In genomic region chr12:66269757-66270383, GRCh38 we compare ENCODE assay signal across 8 cellular contexts. TPM values are rescaled to one million over a fixed set of nuclear protein-coding genes. Genes with fewer than 3 reads are reported as not detected.
DNase-seq lines count a peak whose midpoint lies in the region; ATAC-seq and TF ChIP-seq lines count a peak whose summit lies in the region.

No MANE protein-coding gene starts in this region.

- H3K9me3 ChIP-seq in HEK293 (ENCODE audit: control insufficient read depth, insufficient read depth, low read depth, low read length) (no peaks in the 10 kb centered on the region), gastrocnemius medialis (no peaks in the 10 kb centered on the region)

- intact Hi-C loops in left cardiac atrium (cut with DNase I) = loop anchor here (10.0 kb wide), 2 partner anchors 135 to 425 kb away; no protein-coding TSS in a partner anchor
- intact Hi-C loops in gastrocnemius medialis (cut with DNase I; ENCODE audit: low total_unique reads) = loop anchor here (10.0 kb wide), 1 partner anchor 425 kb away; no protein-coding TSS in a partner anchor

- in situ Hi-C loops in gastrocnemius medialis (cut with MboI; ENCODE audit: low sequenced_read_pairs in 4 of 4) = loop anchor here in 2 of 4 donors (10.0 to 25.0 kb wide), 3 partner anchors 142 to 417 kb away; partner anchors contain the start of gene GRIP1 (in 1 of the 2)

- no peaks in the 10 kb centered on the region for H3K36me3 ChIP-seq in HEK293 (ENCODE audit: control insufficient read depth in 2 of 2, insufficient read depth in 1 of 2, low read length in 2 of 2)
- no peaks in the 10 kb centered on the region for H3K36me3 ChIP-seq in gastrocnemius medialis

- H3K27ac Mint-ChIP-seq in activated T-helper 17 cell treated with anti-CD3 and anti-CD28 coated beads, Interleukin-2, amount 50 U/mL, for 72 hours = no peak overlapping the region
- no peak overlapping the region for H3K27ac Mint-ChIP-seq in activated naive CD8-positive, alpha-beta T cell treated with anti-CD3 and anti-CD28 coated beads, Interleukin-2, amount 50 U/mL, for 24 hours

- H3K4me3 ChIP-seq in HEK293 (ENCODE audit: low read depth, low read length) (no peak overlapping the region), gastrocnemius medialis (no peak overlapping the region)

- H3K27me3 Mint-ChIP-seq in activated T-helper 17 cell treated with anti-CD3 and anti-CD28 coated beads, Interleukin-2, amount 50 U/mL, for 72 hours = no peaks in the 10 kb centered on the region
- H3K27me3 Mint-ChIP-seq in activated naive CD8-positive, alpha-beta T cell treated with anti-CD3 and anti-CD28 coated beads, Interleukin-2, amount 50 U/mL, for 24 hours = no peaks in the 10 kb centered on the region

- CTCF ChIA-PET in HEK293 (lab: Yijun Ruan, JAX) = interaction anchor here (0.5 to 2.9 kb wide), 20 partner anchors 9 to 778 kb away, joined by 3 to 20 read pairs (median 4); partner anchors contain the start of gene HELB

- no peaks in the 10 kb centered on the region for H3K36me3 Mint-ChIP-seq in activated T-helper 17 cell treated with anti-CD3 and anti-CD28 coated beads, Interleukin-2, amount 50 U/mL, for 72 hours (ENCODE audit: low read depth)
- no peaks in the 10 kb centered on the region for H3K36me3 Mint-ChIP-seq in activated naive CD8-positive, alpha-beta T cell treated with anti-CD3 and anti-CD28 coated beads, Interleukin-2, amount 50 U/mL, for 24 hours (ENCODE audit: low read depth)

- H3K4me1 Mint-ChIP-seq in activated T-helper 17 cell treated with anti-CD3 and anti-CD28 coated beads, Interleukin-2, amount 50 U/mL, for 72 hours = peaks cover 4% of the 10 kb centered on the region
- H3K4me1 Mint-ChIP-seq in activated naive CD8-positive, alpha-beta T cell treated with anti-CD3 and anti-CD28 coated beads, Interleukin-2, amount 50 U/mL, for 24 hours = no peaks in the 10 kb centered on the region

- H3K27me3 ChIP-seq in gastrocnemius medialis = no peaks in the 10 kb centered on the region

- peak; percentile 52 for ATAC-seq in activated T-helper 17 cell treated with anti-CD3 and anti-CD28 coated beads, Interleukin-2, amount 50 U/mL, for 72 hours (replicated peaks)
- ATAC-seq in left cardiac atrium (peak; percentile 53 to 60), gastrocnemius medialis (no peak)
- no peak for ATAC-seq in activated naive CD8-positive, alpha-beta T cell treated with anti-CD3 and anti-CD28 coated beads, Interleukin-2, amount 50 U/mL, for 24 hours

- DNase-seq in NCI-H1417 (lab: John Stamatoyannopoulos, UW) (peak in 2 of 3 experiments; percentile 12 to 53), NCI-H1417 treated with DMSO at 0.1 percent for 48 hours (lab: John Stamatoyannopoulos, UW) (no peak), NCI-H2227 treated with DMSO at 0.1 percent for 48 hours (lab: John Stamatoyannopoulos, UW) (peak; percentile 6), left cardiac atrium (no peak), gastrocnemius medialis (no peak)
- DNase-seq in activated naive CD8-positive, alpha-beta T cell treated with anti-CD3 and anti-CD28 coated beads, Interleukin-2, amount 50 U/mL, for 24 hours = no peak

- no peak overlapping the region for H3K4me3 Mint-ChIP-seq in activated T-helper 17 cell treated with anti-CD3 and anti-CD28 coated beads, Interleukin-2, amount 50 U/mL, for 72 hours
- no peak overlapping the region for H3K4me3 Mint-ChIP-seq in activated naive CD8-positive, alpha-beta T cell treated with anti-CD3 and anti-CD28 coated beads, Interleukin-2, amount 50 U/mL, for 24 hours

- TF ChIP-seq CTCF in HEK293 (tag by site-specific recombination; IDR thresholded peaks at IDR 0.05) = no peak
- peak; percentile 11 to 46 (median 23) for TF ChIP-seq CTCF in gastrocnemius medialis (IDR thresholded peaks at IDR 0.05 in 4 of 5, conservative IDR thresholded peaks at IDR 0.05 in 1 of 5)

- POLR2A ChIA-PET in HEK293 (lab: Yijun Ruan, JAX) = interaction anchor here (0.9 kb wide), 1 partner anchor 100 kb away, joined by 3 read pairs; the partner anchor contains the start of gene TMBIM4

- H3K27ac ChIP-seq in HEK293 (ENCODE audit: extremely low read depth, low read depth, low read length) = no peak overlapping the region
- H3K27ac ChIP-seq in gastrocnemius medialis = no peak overlapping the region

- TF ChIP-seq POLR2A in gastrocnemius medialis (IDR thresholded peaks at IDR 0.05) = no peak

- no peaks in the 10 kb centered on the region for H3K9me3 Mint-ChIP-seq in activated T-helper 17 cell treated with anti-CD3 and anti-CD28 coated beads, Interleukin-2, amount 50 U/mL, for 72 hours
- H3K9me3 Mint-ChIP-seq in activated naive CD8-positive, alpha-beta T cell treated with anti-CD3 and anti-CD28 coated beads, Interleukin-2, amount 50 U/mL, for 24 hours = no peaks in the 10 kb centered on the region

- no peaks in the 10 kb centered on the region for H3K4me1 ChIP-seq in HEK293 (ENCODE audit: control insufficient read depth, insufficient read depth, low read length)
- no peaks in the 10 kb centered on the region for H3K4me1 ChIP-seq in gastrocnemius medialis

TF ChIP-seq in HEK293, 187 proteins besides CTCF, POLR2A, EP300 and RAD21:
- no peak for TF ChIP-seq ZNF561 (tag by site-specific recombination; IDR thresholded peaks at IDR 0.05; ENCODE audit: borderline replicate concordance)
- no peak for TF ChIP-seq ZNF398 (tag by site-specific recombination; IDR thresholded peaks at IDR 0.05)
- peak; percentile 85 for TF ChIP-seq SCRT2 (tag by site-specific recombination; IDR thresholded peaks at IDR 0.05)
- no peak for TF ChIP-seq ZNF530 (tag by site-specific recombination; IDR thresholded peaks at IDR 0.05; ENCODE audit: low read depth)
- TF ChIP-seq PRDM6 (tag by site-specific recombination; IDR thresholded peaks at IDR 0.05) = peak; percentile 55
- TF ChIP-seq ZNF623 (tag by site-specific recombination; IDR thresholded peaks at IDR 0.05) = no peak
- TF ChIP-seq ZNF311 (tag by site-specific recombination; IDR thresholded peaks at IDR 0.05; ENCODE audit: borderline replicate concordance) = no peak
- no peak for TF ChIP-seq ZFP3 (tag by site-specific recombination; IDR thresholded peaks at IDR 0.05; ENCODE audit: low read depth)
- peak; percentile 66 for TF ChIP-seq ZBTB17 (tag by site-specific recombination; IDR thresholded peaks at IDR 0.05)
- TF ChIP-seq ZNF514 (tag by site-specific recombination; IDR thresholded peaks at IDR 0.05) = no peak
- peak; percentile 18; the same call in 1 of the 2 replicates for TF ChIP-seq SCRT1 (tag by site-specific recombination; IDR thresholded peaks at IDR 0.05; ENCODE audit: borderline replicate concordance)
- peak; percentile 72 for TF ChIP-seq ZNF654 (tag by site-specific recombination; IDR thresholded peaks at IDR 0.05; ENCODE audit: low read depth)
- TF ChIP-seq KLF17 (tag by site-specific recombination; IDR thresholded peaks at IDR 0.05) = no peak
- peak; percentile 17; the same call in 1 of the 2 replicates for TF ChIP-seq ZNF660 (tag by site-specific recombination; IDR thresholded peaks at IDR 0.05)

RNA-seq across cellular contexts. Expression of gene HELB, which starts 32.4 kb away (rescaled TPM):
- total RNA-seq in activated T-helper 17 cell treated with anti-CD3 and anti-CD28 coated beads, Interleukin-2, amount 50 U/mL, for 72 hours = 10 to 100 TPM; 21.9 to 40.1 TPM
- total RNA-seq in left cardiac atrium (1 to 10 TPM; 1.4 to 2.2 TPM), gastrocnemius medialis (1 to 10 TPM in 2 of 4 donors, under 1 TPM in 2; 0.49 to 1.2 (median 0.82) TPM)

Comparison
In these comparisons a context has a peak if more than half of its experiments do, and no peak if none do; other contexts are left out.
1. DNase-seq: peak in NCI-H1417 (2 of 3) and NCI-H2227 treated with DMSO at 0.1 percent for 48 hours (single experiment); none in NCI-H1417 treated with DMSO at 0.1 percent for 48 hours (single experiment), left cardiac atrium (single experiment), gastrocnemius medialis (0 of 2) and activated naive CD8-positive, alpha-beta T cell treated with anti-CD3 and anti-CD28 coated beads, Interleukin-2, amount 50 U/mL, for 24 hours (single experiment).
2. ATAC-seq: peak in activated T-helper 17 cell treated with anti-CD3 and anti-CD28 coated beads, Interleukin-2, amount 50 U/mL, for 72 hours (single experiment) and left cardiac atrium (2 of 2); none in gastrocnemius medialis (0 of 2) and activated naive CD8-positive, alpha-beta T cell treated with anti-CD3 and anti-CD28 coated beads, Interleukin-2, amount 50 U/mL, for 24 hours (single experiment).
3. RNA of gene HELB, which starts 32.4 kb away (total RNA-seq): 21.9 to 40.1 TPM in activated T-helper 17 cell treated with anti-CD3 and anti-CD28 coated beads, Interleukin-2, amount 50 U/mL, for 72 hours; 1.4 to 2.2 TPM in left cardiac atrium and 0.49 to 1.2 TPM in gastrocnemius medialis; every median in the first group is over 4 times any median in the second.